Comparison of ENCODE assay signal across 1 cellular context in genomic region chr10:30491204-30491603, GRCh38.
TF ChIP-seq lines count a peak whose summit lies in the region.

No MANE protein-coding gene starts in this region.

TF ChIP-seq in GM12878, 131 proteins besides CTCF, POLR2A, EP300 and RAD21:
- TF ChIP-seq, protein P1, sequence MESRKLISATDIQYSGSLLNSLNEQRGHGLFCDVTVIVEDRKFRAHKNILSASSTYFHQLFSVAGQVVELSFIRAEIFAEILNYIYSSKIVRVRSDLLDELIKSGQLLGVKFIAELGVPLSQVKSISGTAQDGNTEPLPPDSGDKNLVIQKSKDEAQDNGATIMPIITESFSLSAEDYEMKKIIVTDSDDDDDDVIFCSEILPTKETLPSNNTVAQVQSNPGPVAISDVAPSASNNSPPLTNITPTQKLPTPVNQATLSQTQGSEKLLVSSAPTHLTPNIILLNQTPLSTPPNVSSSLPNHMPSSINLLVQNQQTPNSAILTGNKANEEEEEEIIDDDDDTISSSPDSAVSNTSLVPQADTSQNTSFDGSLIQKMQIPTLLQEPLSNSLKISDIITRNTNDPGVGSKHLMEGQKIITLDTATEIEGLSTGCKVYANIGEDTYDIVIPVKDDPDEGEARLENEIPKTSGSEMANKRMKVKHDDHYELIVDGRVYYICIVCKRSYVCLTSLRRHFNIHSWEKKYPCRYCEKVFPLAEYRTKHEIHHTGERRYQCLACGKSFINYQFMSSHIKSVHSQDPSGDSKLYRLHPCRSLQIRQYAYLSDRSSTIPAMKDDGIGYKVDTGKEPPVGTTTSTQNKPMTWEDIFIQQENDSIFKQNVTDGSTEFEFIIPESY (IDR thresholded peaks at IDR 0.05): no peak
- TF ChIP-seq ZBTB40 (IDR thresholded peaks at IDR 0.05; ENCODE audit: borderline replicate concordance) (no peak), USF2 (IDR thresholded peaks at IDR 0.05; ENCODE audit: borderline replicate concordance, low read depth, low read length) (no peak), MTA2 (IDR thresholded peaks at IDR 0.05; ENCODE audit: low read depth) (no peak), EED (IDR thresholded peaks at IDR 0.05; ENCODE audit: low read depth) (peak; percentile 79), CEBPB (IDR thresholded peaks at IDR 0.05; ENCODE audit: borderline replicate concordance in 1 of 2, low read depth in 2 of 2, low read length in 2 of 2) (no peak)
TF ChIP-seq in GM12878: peak in this region for 1.
